ENCODE assay signal across 20 cellular contexts in genomic region chr5:134964359-134965270, GRCh38. TPM values are rescaled to one million over a fixed set of nuclear protein-coding genes. Genes with fewer than 3 reads are reported as not detected.
DNase-seq lines count a peak whose midpoint lies in the region; ATAC-seq and TF ChIP-seq lines count a peak whose summit lies in the region.
"Had no signal": no experiment of that assay in that cellular context is flagged by ENCODE, and none has a peak within 500 bp of the region (broad histone marks: within the 10 kb centered on the region; RNA-seq: fewer than 3 reads in every experiment).

No MANE protein-coding gene starts in this region.

- DNase-seq in natural killer cell (no peak), T-helper 17 cell (no peak), amniotic stem cell (lab: John Stamatoyannopoulos, UW) (no peak), NCI-H446 (lab: John Stamatoyannopoulos, UW) (no peak), ureter (ENCODE audit: low spot score) (no peak)
- no peak for DNase-seq in natural killer cell treated with Interleukin-12 subunit alpha and Interleukin-12 subunit beta and Interleukin-15 and Interleukin-18, amount 100 ng/mL, for 72 hours (ENCODE audit: low spot score)
- peak; percentile 4 for DNase-seq in activated naive CD8-positive, alpha-beta T cell treated with anti-CD3 and anti-CD28 coated beads for 36 hours
- DNase-seq: body of pancreas; DMS79 treated with DMSO at 0.1 percent for 48 hours; Kasumi-1; NCI-H1048; NCI-H1930; NCI-H345; SHP77; stimulated activated naive CD4-positive, alpha-beta T cell treated with Interleukin-2 at 50 U/mL for 16 hours; SW 1271; upper lobe of left lung had no signal

- no peak overlapping the region for H3K4me3 Mint-ChIP-seq in natural killer cell
- no peak overlapping the region for H3K4me3 Mint-ChIP-seq in natural killer cell treated with Interleukin-12 subunit alpha and Interleukin-12 subunit beta and Interleukin-15 and Interleukin-18, amount 100 ng/mL, for 72 hours
- no peak overlapping the region for H3K4me3 Mint-ChIP-seq in T-helper 17 cell
- H3K4me3 Mint-ChIP-seq in activated naive CD8-positive, alpha-beta T cell treated with anti-CD3 and anti-CD28 coated beads for 36 hours = no peak overlapping the region
- no peak overlapping the region for H3K4me3 Mint-ChIP-seq in stimulated activated naive CD8-positive, alpha-beta T cell treated with anti-CD3 and anti-CD28 coated beads, Interleukin-15, Interleukin-2, amounts not matched to agents 100 ng/mL and 50 ng/mL, for 24 hours

- H3K4me1 Mint-ChIP-seq in natural killer cell (peaks cover 5 to 9% of the 10 kb centered on the region in 2 donors), T-helper 17 cell (peaks cover 19% of the 10 kb centered on the region)
- H3K4me1 Mint-ChIP-seq in natural killer cell treated with Interleukin-12 subunit alpha and Interleukin-12 subunit beta and Interleukin-15 and Interleukin-18, amount 100 ng/mL, for 72 hours (ENCODE audit: low read depth in 2 of 2) = peaks cover 4 to 6% of the 10 kb centered on the region in 2 donors
- peaks cover 26% of the 10 kb centered on the region for H3K4me1 Mint-ChIP-seq in activated naive CD8-positive, alpha-beta T cell treated with anti-CD3 and anti-CD28 coated beads for 36 hours
- H3K4me1 Mint-ChIP-seq in stimulated activated naive CD8-positive, alpha-beta T cell treated with anti-CD3 and anti-CD28 coated beads, Interleukin-15, Interleukin-2, amounts not matched to agents 100 ng/mL and 50 ng/mL, for 24 hours (ENCODE audit: low read depth) = peaks cover 29% of the 10 kb centered on the region

- no peaks in the 10 kb centered on the region for H3K9me3 ChIP-seq in T-helper 17 cell (ENCODE audit: control insufficient read depth, low read length, poor library complexity, severe bottlenecking)
- H3K9me3 ChIP-seq: body of pancreas, upper lobe of left lung had no signal

- intact Hi-C loops in natural killer cell (cut with micrococcal nuclease) = no loop called here

- H3K27me3 Mint-ChIP-seq in natural killer cell (ENCODE audit: low read depth in 2 of 2) (no peaks in the 10 kb centered on the region), T-helper 17 cell (no peaks in the 10 kb centered on the region)
- H3K27me3 Mint-ChIP-seq in natural killer cell treated with Interleukin-12 subunit alpha and Interleukin-12 subunit beta and Interleukin-15 and Interleukin-18, amount 100 ng/mL, for 72 hours = no peaks in the 10 kb centered on the region
- H3K27me3 Mint-ChIP-seq in activated naive CD8-positive, alpha-beta T cell treated with anti-CD3 and anti-CD28 coated beads for 36 hours = no peaks in the 10 kb centered on the region
- no peaks in the 10 kb centered on the region for H3K27me3 Mint-ChIP-seq in stimulated activated naive CD8-positive, alpha-beta T cell treated with anti-CD3 and anti-CD28 coated beads, Interleukin-15, Interleukin-2, amounts not matched to agents 100 ng/mL and 50 ng/mL, for 24 hours

- no peak for TF ChIP-seq CTCF in natural killer cell (IDR thresholded peaks at IDR 0.05)

- no peaks in the 10 kb centered on the region for H3K9me3 Mint-ChIP-seq in natural killer cell
- H3K9me3 Mint-ChIP-seq in natural killer cell treated with Interleukin-12 subunit alpha and Interleukin-12 subunit beta and Interleukin-15 and Interleukin-18, amount 100 ng/mL, for 72 hours = no peaks in the 10 kb centered on the region
- peaks cover 1% of the 10 kb centered on the region for H3K9me3 Mint-ChIP-seq in activated naive CD8-positive, alpha-beta T cell treated with anti-CD3 and anti-CD28 coated beads for 36 hours
- H3K9me3 Mint-ChIP-seq in stimulated activated naive CD8-positive, alpha-beta T cell treated with anti-CD3 and anti-CD28 coated beads, Interleukin-15, Interleukin-2, amounts not matched to agents 100 ng/mL and 50 ng/mL, for 24 hours = no peaks in the 10 kb centered on the region

- H3K36me3 Mint-ChIP-seq in natural killer cell (no peaks in the 10 kb centered on the region), T-helper 17 cell (ENCODE audit: low read depth) (peaks cover 5% of the 10 kb centered on the region)
- no peaks in the 10 kb centered on the region for H3K36me3 Mint-ChIP-seq in natural killer cell treated with Interleukin-12 subunit alpha and Interleukin-12 subunit beta and Interleukin-15 and Interleukin-18, amount 100 ng/mL, for 72 hours
- peaks cover 9% of the 10 kb centered on the region for H3K36me3 Mint-ChIP-seq in activated naive CD8-positive, alpha-beta T cell treated with anti-CD3 and anti-CD28 coated beads for 36 hours
- H3K36me3 Mint-ChIP-seq in stimulated activated naive CD8-positive, alpha-beta T cell treated with anti-CD3 and anti-CD28 coated beads, Interleukin-15, Interleukin-2, amounts not matched to agents 100 ng/mL and 50 ng/mL, for 24 hours (ENCODE audit: low read depth) = peaks cover 25% of the 10 kb centered on the region

- H3K27ac Mint-ChIP-seq in natural killer cell = peak overlapping the region in 1 of 2 donors; percentile 52
- H3K27ac Mint-ChIP-seq in natural killer cell treated with Interleukin-12 subunit alpha and Interleukin-12 subunit beta and Interleukin-15 and Interleukin-18, amount 100 ng/mL, for 72 hours = peak overlapping the region in 1 of 2 donors; percentile 35
- H3K27ac Mint-ChIP-seq in T-helper 17 cell = peak overlapping the region; percentile 94
- H3K27ac Mint-ChIP-seq in activated naive CD8-positive, alpha-beta T cell treated with anti-CD3 and anti-CD28 coated beads for 36 hours = peak overlapping the region; percentile 81
- peak overlapping the region; percentile 64 for H3K27ac Mint-ChIP-seq in stimulated activated naive CD8-positive, alpha-beta T cell treated with anti-CD3 and anti-CD28 coated beads, Interleukin-15, Interleukin-2, amounts not matched to agents 100 ng/mL and 50 ng/mL, for 24 hours

- ATAC-seq in natural killer cell = peak; percentile 52 to 73 (median 66)
- no peak for ATAC-seq in natural killer cell treated with Interleukin-12 subunit alpha and Interleukin-12 subunit beta and Interleukin-15 and Interleukin-18, amount 100 ng/mL, for 72 hours
- ATAC-seq in T-helper 17 cell = peak; percentile 84
- ATAC-seq: body of pancreas had no signal

RNA-seq across cellular contexts. Expression of gene CATSPER3, which starts 3.1 kb away (rescaled TPM):
- total RNA-seq in natural killer cell = under 1 TPM; 0.31 to 0.79 (median 0.55) TPM
- under 1 TPM in 1 of 2 donors, not detected in 1; 0.52 TPM for total RNA-seq in natural killer cell treated with Interleukin-12 subunit alpha and Interleukin-12 subunit beta and Interleukin-15 and Interleukin-18, amount 100 ng/mL, for 72 hours
- under 1 TPM; 0.50 TPM for total RNA-seq in T-helper 17 cell
- under 1 TPM; 0.39 to 0.46 TPM for total RNA-seq in activated naive CD8-positive, alpha-beta T cell treated with anti-CD3 and anti-CD28 coated beads for 36 hours
- total RNA-seq in ureter = 0.99 TPM
- total RNA-seq: glomerular endothelial cell, H4 had no signal

RNA-seq across cellular contexts. Expression of gene PCBD2, which starts 59.7 kb away (rescaled TPM):
- total RNA-seq in natural killer cell = 10 to 100 TPM in 1 of 3 donors, 1 to 10 TPM in 2; 7.6 to 11.5 (median 7.7) TPM
- 10 to 100 TPM; 10.5 to 15.7 TPM for total RNA-seq in natural killer cell treated with Interleukin-12 subunit alpha and Interleukin-12 subunit beta and Interleukin-15 and Interleukin-18, amount 100 ng/mL, for 72 hours
- 10 to 100 TPM in 1 of 2 donors, 1 to 10 TPM in 1; 9.0 to 10.9 TPM for total RNA-seq in T-helper 17 cell
- 10 to 100 TPM in 1 of 2 experiments, 1 to 10 TPM in 1; 7.6 to 10.4 TPM for total RNA-seq in activated naive CD8-positive, alpha-beta T cell treated with anti-CD3 and anti-CD28 coated beads for 36 hours
- 13.8 TPM for total RNA-seq in ureter

Comparison
In these comparisons a context has a peak if more than half of its experiments do, and no peak if none do; other contexts are left out.
1. ATAC-seq: peak in natural killer cell (3 of 3) and T-helper 17 cell (single experiment); none in natural killer cell treated with Interleukin-12 subunit alpha and Interleukin-12 subunit beta and Interleukin-15 and Interleukin-18, amount 100 ng/mL, for 72 hours (0 of 2).